Comparison of ENCODE assay signal across 8 cellular contexts in genomic region chr18:23661735-23662308, GRCh38. TPM values are rescaled to one million over a fixed set of nuclear protein-coding genes. Genes with fewer than 3 reads are reported as not detected.
DNase-seq lines count a peak whose midpoint lies in the region; ATAC-seq lines count a peak whose summit lies in the region.

No MANE protein-coding gene starts in this region.

- intact Hi-C loops in activated CD4-positive, alpha-beta memory T cell treated with anti-CD3 and anti-CD28 coated beads for 36 hours (cut with micrococcal nuclease): loop anchor here (5.0 kb wide), 2 partner anchors 35 to 40 kb away; no protein-coding TSS in a partner anchor

- peak overlapping the region; percentile 61 for H3K4me3 ChIP-seq in iPS-11a (ENCODE audit: low read depth, low read length)
- no peak overlapping the region for H3K4me3 ChIP-seq in HAP-1

- POLR2A ChIA-PET in activated CD4-positive, alpha-beta memory T cell treated with anti-CD3 and anti-CD28 coated beads for 36 hours (lab: Charles Lee): interaction anchor here (0.9 to 1.1 kb wide), 2 partner anchors 10 to 293 kb away, joined by 3 read pairs; no protein-coding TSS in a partner anchor

- in situ Hi-C loops in HAP-1 (cut with MboI; ENCODE audit: low sequenced_read_pairs): no loop called here

- CTCF ChIA-PET in activated CD4-positive, alpha-beta memory T cell treated with anti-CD3 and anti-CD28 coated beads for 36 hours (lab: Charles Lee): interaction anchor here (1.0 kb wide), 1 partner anchor 257 kb away, joined by 4 read pairs; no protein-coding TSS in a partner anchor

- peak; percentile 15 for ATAC-seq in stimulated activated naive CD8-positive, alpha-beta T cell treated with anti-CD3 and anti-CD28 coated beads, Interleukin-15, amount 100 ng/mL, for 72 hours

- H3K4me1 Mint-ChIP-seq in T-helper 1 cell treated with Interleukin-12 subunit alpha and Interleukin-12 subunit beta and Interleukin-4 antibody, amounts not matched to agents 30 μg/mL and 1 μg/mL, for 36 hours (ENCODE audit: low read depth): peaks cover 19% of the 10 kb centered on the region
- peaks cover 16% of the 10 kb centered on the region for H3K4me1 Mint-ChIP-seq in activated CD4-positive, alpha-beta memory T cell treated with anti-CD3 and anti-CD28 coated beads for 36 hours (ENCODE audit: low read depth)
- peaks cover 19% of the 10 kb centered on the region for H3K4me1 Mint-ChIP-seq in stimulated activated naive CD8-positive, alpha-beta T cell treated with anti-CD3 and anti-CD28 coated beads, Interleukin-15, amount 100 ng/mL, for 72 hours

- no peaks in the 10 kb centered on the region for H3K9me3 ChIP-seq in HAP-1

- H3K27me3 Mint-ChIP-seq in T-helper 1 cell treated with Interleukin-12 subunit alpha and Interleukin-12 subunit beta and Interleukin-4 antibody, amounts not matched to agents 30 μg/mL and 1 μg/mL, for 36 hours (ENCODE audit: low read depth): peaks cover 80% of the 10 kb centered on the region
- H3K27me3 Mint-ChIP-seq in activated CD4-positive, alpha-beta memory T cell treated with anti-CD3 and anti-CD28 coated beads for 36 hours: peaks cover 24% of the 10 kb centered on the region
- H3K27me3 Mint-ChIP-seq in stimulated activated naive CD8-positive, alpha-beta T cell treated with anti-CD3 and anti-CD28 coated beads, Interleukin-15, amount 100 ng/mL, for 72 hours: peaks cover 44% of the 10 kb centered on the region

- peaks cover 11% of the 10 kb centered on the region for H3K4me1 ChIP-seq in HAP-1

- peak overlapping the region; percentile 58 for H3K4me3 Mint-ChIP-seq in T-helper 1 cell treated with Interleukin-12 subunit alpha and Interleukin-12 subunit beta and Interleukin-4 antibody, amounts not matched to agents 30 μg/mL and 1 μg/mL, for 36 hours
- H3K4me3 Mint-ChIP-seq in activated CD4-positive, alpha-beta memory T cell treated with anti-CD3 and anti-CD28 coated beads for 36 hours: peak overlapping the region; percentile 67
- peak overlapping the region; percentile 67 to 77 for H3K4me3 Mint-ChIP-seq in stimulated activated naive CD8-positive, alpha-beta T cell treated with anti-CD3 and anti-CD28 coated beads, Interleukin-15, amount 100 ng/mL, for 72 hours

- H3K36me3 Mint-ChIP-seq in T-helper 1 cell treated with Interleukin-12 subunit alpha and Interleukin-12 subunit beta and Interleukin-4 antibody, amounts not matched to agents 30 μg/mL and 1 μg/mL, for 36 hours (ENCODE audit: low read depth): peaks cover 4% of the 10 kb centered on the region
- no peaks in the 10 kb centered on the region for H3K36me3 Mint-ChIP-seq in activated CD4-positive, alpha-beta memory T cell treated with anti-CD3 and anti-CD28 coated beads for 36 hours

- peaks cover 84% of the 10 kb centered on the region for H3K27me3 ChIP-seq in HAP-1 (ENCODE audit: low read depth)

- no peak for DNase-seq in T-helper 1 cell
- peak; percentile 17 for DNase-seq in activated CD4-positive, alpha-beta memory T cell treated with anti-CD3 and anti-CD28 coated beads for 36 hours
- no peak for DNase-seq in stimulated activated naive CD8-positive, alpha-beta T cell treated with anti-CD3 and anti-CD28 coated beads, Interleukin-15, amount 100 ng/mL, for 72 hours
- no peak for DNase-seq in NCI-H2029 treated with DMSO at 0.1 percent for 48 hours (lab: John Stamatoyannopoulos, UW)
- no peak for DNase-seq in kidney glomerular epithelial cell (lab: John Stamatoyannopoulos, UW)
- no peak for DNase-seq in HAP-1 (ENCODE audit: low spot score in 2 of 2)

- H3K27ac Mint-ChIP-seq in T-helper 1 cell treated with Interleukin-12 subunit alpha and Interleukin-12 subunit beta and Interleukin-4 antibody, amounts not matched to agents 30 μg/mL and 1 μg/mL, for 36 hours: peak overlapping the region; percentile 38
- no peak overlapping the region for H3K27ac Mint-ChIP-seq in activated CD4-positive, alpha-beta memory T cell treated with anti-CD3 and anti-CD28 coated beads for 36 hours
- peak overlapping the region in 1 of 2 donors; percentile 9 for H3K27ac Mint-ChIP-seq in stimulated activated naive CD8-positive, alpha-beta T cell treated with anti-CD3 and anti-CD28 coated beads, Interleukin-15, amount 100 ng/mL, for 72 hours

- H3K36me3 ChIP-seq in HAP-1 (replicated peaks): no peaks in the 10 kb centered on the region

- H3K9me3 Mint-ChIP-seq in T-helper 1 cell treated with Interleukin-12 subunit alpha and Interleukin-12 subunit beta and Interleukin-4 antibody, amounts not matched to agents 30 μg/mL and 1 μg/mL, for 36 hours: no peaks in the 10 kb centered on the region
- no peaks in the 10 kb centered on the region for H3K9me3 Mint-ChIP-seq in activated CD4-positive, alpha-beta memory T cell treated with anti-CD3 and anti-CD28 coated beads for 36 hours
- H3K9me3 Mint-ChIP-seq in stimulated activated naive CD8-positive, alpha-beta T cell treated with anti-CD3 and anti-CD28 coated beads, Interleukin-15, amount 100 ng/mL, for 72 hours: no peaks in the 10 kb centered on the region

RNA-seq across cellular contexts. Expression of gene ANKRD29, which starts 0.9 kb away (rescaled TPM):
- total RNA-seq in activated CD4-positive, alpha-beta memory T cell treated with anti-CD3 and anti-CD28 coated beads for 36 hours: not detected

RNA-seq across cellular contexts. Expression of gene LAMA3, which starts 27.4 kb away (rescaled TPM):
- under 1 TPM in 1 of 2 experiments, not detected in 1; 0.07 TPM for total RNA-seq in activated CD4-positive, alpha-beta memory T cell treated with anti-CD3 and anti-CD28 coated beads for 36 hours
